ENCODE assay signal across 8 cellular contexts in genomic region chr7:30478349-30479228, GRCh38. TPM values are rescaled to one million over a fixed set of nuclear protein-coding genes. Genes with fewer than 3 reads are reported as not detected.
A peak's percentile ranks its signal among the peaks of the same experiment; 100 is the strongest.
DNase-seq lines count a peak whose midpoint lies in the region; ATAC-seq and TF ChIP-seq lines count a peak whose summit lies in the region.

Gene NOD1, minus strand, starts transcription at chr7:30478784. Its CDS starts 21,863 bp downstream, at chr7:30456921.

- H3K36me3 Mint-ChIP-seq in T-helper 1 cell treated with Interleukin-12 subunit alpha and Interleukin-12 subunit beta and Interleukin-4 antibody, amounts not matched to agents 30 μg/mL and 1 μg/mL, for 36 hours (ENCODE audit: low read depth): peaks cover 9% of the 10 kb centered on the region

- H3K27ac Mint-ChIP-seq in T-helper 1 cell treated with Interleukin-12 subunit alpha and Interleukin-12 subunit beta and Interleukin-4 antibody, amounts not matched to agents 30 μg/mL and 1 μg/mL, for 36 hours: peak within 1 kb of the TSS; percentile 91

- H3K27ac ChIP-seq in urinary bladder (ENCODE audit: low read depth): peak within 1 kb of the TSS; percentile 85

- TF ChIP-seq CTCF in GM10266 (IDR thresholded peaks at IDR 0.05; ENCODE audit: control insufficient read depth, insufficient read depth, low read depth, missing control alignments): peak; percentile 5

- under 1% methylated on average over 76 of the region's 77 CpGs for WGBS in urinary bladder

- peak; percentile 84 for DNase-seq in GM10266 (ENCODE audit: extremely low spot score)
- peak; percentile 81 for DNase-seq in HEK293T (ENCODE audit: extremely low spot score)
- DNase-seq in NAMALWA (ENCODE audit: low spot score): peak; percentile 73
- DNase-seq in amygdala (lab: John Stamatoyannopoulos, UW): peak in 42 of 56 donors; percentile 16 to 80 (median 54)
- peak; percentile 90 for DNase-seq in left ventricle myocardium superior
- DNase-seq in pulmonary artery endothelial cell (ENCODE audit: low read depth, low spot score): no peak

- no peaks in the 10 kb centered on the region for H3K27me3 Mint-ChIP-seq in T-helper 1 cell treated with Interleukin-12 subunit alpha and Interleukin-12 subunit beta and Interleukin-4 antibody, amounts not matched to agents 30 μg/mL and 1 μg/mL, for 36 hours (ENCODE audit: low read depth)

- H3K36me3 ChIP-seq in urinary bladder (ENCODE audit: insufficient read depth): peaks cover 1% of the 10 kb centered on the region

- no peaks in the 10 kb centered on the region for H3K9me3 Mint-ChIP-seq in T-helper 1 cell treated with Interleukin-12 subunit alpha and Interleukin-12 subunit beta and Interleukin-4 antibody, amounts not matched to agents 30 μg/mL and 1 μg/mL, for 36 hours

- POLR2A ChIA-PET in HEK293T (lab: Yijun Ruan, JAX): interaction anchor here (0.6 to 3.0 kb wide), 9 partner anchors 8 to 384 kb away, joined by 3 to 18 read pairs (median 4); no protein-coding TSS in a partner anchor

- CTCF ChIA-PET in HEK293T (lab: Yijun Ruan, JAX): interaction anchor here (0.7 to 1.5 kb wide), 3 partner anchors 9 to 204 kb away, joined by 3 to 5 read pairs (median 4); no protein-coding TSS in a partner anchor

- peaks cover 38% of the 10 kb centered on the region for H3K4me1 Mint-ChIP-seq in T-helper 1 cell treated with Interleukin-12 subunit alpha and Interleukin-12 subunit beta and Interleukin-4 antibody, amounts not matched to agents 30 μg/mL and 1 μg/mL, for 36 hours (ENCODE audit: low read depth)

- peak within 1 kb of the TSS; percentile 70 for H3K4me3 ChIP-seq in urinary bladder (ENCODE audit: low read depth, low read length)

- H3K4me3 Mint-ChIP-seq in T-helper 1 cell treated with Interleukin-12 subunit alpha and Interleukin-12 subunit beta and Interleukin-4 antibody, amounts not matched to agents 30 μg/mL and 1 μg/mL, for 36 hours: peak within 1 kb of the TSS; percentile 94

- H3K4me1 ChIP-seq in urinary bladder (ENCODE audit: insufficient read depth): no peaks in the 10 kb centered on the region

- ATAC-seq in left ventricle myocardium superior: peak; percentile 93

- intact Hi-C loops in left ventricle myocardium superior (cut with micrococcal nuclease): no loop called here

TF ChIP-seq in HEK293T, 16 proteins besides CTCF, POLR2A, EP300 and RAD21:
- TF ChIP-seq HDGF (IDR thresholded peaks at IDR 0.05; ENCODE audit: borderline replicate concordance) (no peak), L3MBTL2 (conservative IDR thresholded peaks at IDR 0.05) (peak; percentile 57)

RNA-seq across cellular contexts. Expression of gene NOD1, which starts in this region (rescaled TPM):
- 6.9 TPM for total RNA-seq in left ventricle myocardium superior
- total RNA-seq in pulmonary artery endothelial cell: 14.6 and 16.6 TPM in 2 replicates
- total RNA-seq in urinary bladder: 14.9 TPM
- polyA plus RNA-seq in urinary bladder: 9.8 TPM
